Comparison of ENCODE assay signal across 13 cellular contexts in genomic region chr5:15233566-15233965, GRCh38.
"Had no signal": no experiment of that assay in that cellular context is flagged by ENCODE, and none has a peak within 500 bp of the region (broad histone marks: within the 10 kb centered on the region; RNA-seq: fewer than 3 reads in every experiment).

No MANE protein-coding gene starts in this region.

- H3K36me3 ChIP-seq: esophagus muscularis mucosa, neutrophil, right atrium auricular region had no signal

- H3K4me1 ChIP-seq: esophagus muscularis mucosa, foreskin keratinocyte, right atrium auricular region had no signal

- H3K27ac ChIP-seq: esophagus muscularis mucosa, foreskin keratinocyte, neutrophil, right atrium auricular region had no signal

- ATAC-seq: activated T-helper 17 cell treated with anti-CD3 and anti-CD28 coated beads, Interleukin-2, amount 50 U/mL, for 72 hours; foreskin keratinocyte; SK-N-SH treated with all-trans-retinoic acid at 6 μM for 48 hours; stimulated activated naive CD8-positive, alpha-beta T cell treated with anti-CD3 and anti-CD28 coated beads, Interleukin-15, Interleukin-2, amounts not matched to agents 100 U/mL and 50 U/mL, for 24 hours had no signal

- H3K9me3 ChIP-seq: esophagus muscularis mucosa, neutrophil, right atrium auricular region had no signal

- H3K27me3 ChIP-seq: esophagus muscularis mucosa, foreskin keratinocyte, neutrophil, right atrium auricular region had no signal

- DNase-seq: activated CD4-positive, alpha-beta T cell treated with anti-CD3 and anti-CD28 coated beads for 48 hours; activated naive CD4-positive, alpha-beta T cell treated with anti-CD3 and anti-CD28 coated beads for 36 hours; foreskin keratinocyte; head of caudate nucleus; naive B cell; posterior cingulate gyrus; stimulated activated CD4-positive, alpha-beta T cell treated with anti-CD3 and anti-CD28 coated beads, Interleukin-12 subunit alpha, Interleukin-12 subunit beta, amount 100 ng/mL, for 4 hours; stimulated activated naive CD8-positive, alpha-beta T cell treated with anti-CD3 and anti-CD28 coated beads, Interleukin-15, Interleukin-2, amounts not matched to agents 100 U/mL and 50 U/mL, for 24 hours had no signal
